ENCODE assay signal across 14 cellular contexts in genomic region chr17:9150407-9151090, GRCh38.
DNase-seq lines count a peak whose midpoint lies in the region; ATAC-seq and TF ChIP-seq lines count a peak whose summit lies in the region.
"Had no signal": no experiment of that assay in that cellular context is flagged by ENCODE, and none has a peak within 500 bp of the region (broad histone marks: within the 10 kb centered on the region; RNA-seq: fewer than 3 reads in every experiment).

No MANE protein-coding gene starts in this region.

- H3K4me1 Mint-ChIP-seq in endodermal cell, result peaks cover 54% of the 10 kb centered on the region
- H3K4me1 Mint-ChIP-seq: activated B cell treated with CpG ODN at 0.5 μM for 24 hours had no signal

- H3K4me1 ChIP-seq in SJCRH30 (peaks cover 23% of the 10 kb centered on the region), endodermal cell (ENCODE audit: control insufficient read depth, insufficient read depth, low read length) (peaks cover 26% of the 10 kb centered on the region), muscle layer of duodenum (ENCODE audit: control insufficient read depth in 1 of 2, insufficient read depth in 2 of 2, low read length in 2 of 2) (peaks cover 4 to 23% of the 10 kb centered on the region in 2 donors)

- 38 to 61% methylated on average over 10 to 26 of the region's 26 CpGs for whole genome bisulfite sequencing in endodermal cell (ENCODE audit: insufficient coverage in 1 of 2, insufficient read length in 1 of 2), 2 experiments

- H3K4me3 ChIP-seq in SJCRH30 (0 out of 2 replicates have a peak overlapping the region, but pooled peaks have one; percentile 11), endodermal cell (ENCODE audit: low read length) (no peak overlapping the region), muscle layer of duodenum (ENCODE audit: low read depth in 1 of 2, low read length in 2 of 2) (peak overlapping the region in 1 of 2 donors; percentile 7)
- H3K4me3 ChIP-seq: Peyer's patch had no signal

- peak overlapping the region; percentile 95 for H3K27ac Mint-ChIP-seq in endodermal cell
- H3K27ac Mint-ChIP-seq: activated B cell treated with CpG ODN at 0.5 μM for 24 hours; activated naive CD4-positive, alpha-beta T cell treated with anti-CD3 and anti-CD28 coated beads, Interleukin-2, amount 50 U/mL, for 72 hours; CD4-positive, alpha-beta T cell had no signal

- peaks cover 8% of the 10 kb centered on the region for H3K36me3 Mint-ChIP-seq in endodermal cell (ENCODE audit: low read depth)
- H3K36me3 Mint-ChIP-seq: activated naive CD4-positive, alpha-beta T cell treated with anti-CD3 and anti-CD28 coated beads, Interleukin-2, amount 50 U/mL, for 72 hours had no signal

- TF ChIP-seq CTCF in endodermal cell (conservative IDR thresholded peaks at IDR 0.05), result no peak

- peak overlapping the region; percentile 18 for H3K4me3 Mint-ChIP-seq in endodermal cell
- H3K4me3 Mint-ChIP-seq: activated B cell treated with CpG ODN at 0.5 μM for 24 hours; CD4-positive, alpha-beta T cell had no signal

- ATAC-seq in HG03432 (IDR thresholded peaks at IDR 0.05; ENCODE audit: unreplicated experiment), result no peak
- ATAC-seq: activated naive CD4-positive, alpha-beta T cell treated with anti-CD3 and anti-CD28 coated beads, Interleukin-2, amount 50 U/mL, for 72 hours had no signal

- peaks cover 9% of the 10 kb centered on the region for H3K9me3 Mint-ChIP-seq in endodermal cell
- H3K9me3 Mint-ChIP-seq: activated naive CD4-positive, alpha-beta T cell treated with anti-CD3 and anti-CD28 coated beads, Interleukin-2, amount 50 U/mL, for 72 hours; CD4-positive, alpha-beta T cell had no signal

- H3K27me3 ChIP-seq in SJCRH30 (0 out of 2 replicates have a peak, but pooled peaks cover 4% of the 10 kb centered on the region), endodermal cell (ENCODE audit: control insufficient read depth, insufficient read depth, low read length, poor library complexity, severe bottlenecking) (no peaks in the 10 kb centered on the region), muscle layer of duodenum (ENCODE audit: low read depth, low read length) (no peaks in the 10 kb centered on the region)
- H3K27me3 ChIP-seq: Peyer's patch had no signal

- peak overlapping the region; percentile 54 for H3K9ac ChIP-seq in endodermal cell (ENCODE audit: extremely low read depth, low read length, poor library complexity, severe bottlenecking)
- H3K9ac ChIP-seq: KMS-11 had no signal

- H3K9me3 ChIP-seq in SJCRH30 (replicated peaks), result no peaks in the 10 kb centered on the region
- peaks cover 6% of the 10 kb centered on the region for H3K9me3 ChIP-seq in endodermal cell (ENCODE audit: control insufficient read depth, low read length)
- no peaks in the 10 kb centered on the region for H3K9me3 ChIP-seq in muscle layer of duodenum (ENCODE audit: control insufficient read depth in 1 of 2, low read length in 2 of 2)
- H3K9me3 ChIP-seq: Peyer's patch had no signal

- H3K27me3 Mint-ChIP-seq in endodermal cell (ENCODE audit: insufficient read depth), result peaks cover 72% of the 10 kb centered on the region

- no peaks in the 10 kb centered on the region for H3K36me3 ChIP-seq in SJCRH30
- H3K36me3 ChIP-seq in endodermal cell (ENCODE audit: control insufficient read depth, insufficient read depth, low read length), result peaks cover 8% of the 10 kb centered on the region
- no peaks in the 10 kb centered on the region for H3K36me3 ChIP-seq in muscle layer of duodenum (ENCODE audit: control insufficient read depth in 1 of 2, insufficient read depth in 2 of 2, low read length in 2 of 2)
- H3K36me3 ChIP-seq: Peyer's patch had no signal

- DNase-seq in SJCRH30 (peak; percentile 39 to 54), endodermal cell (peak; percentile 76), ureter (ENCODE audit: low spot score) (peak; percentile 59), kidney glomerular epithelial cell (lab: John Stamatoyannopoulos, UW) (no peak), GM19238 (ENCODE audit: insufficient read length, low spot score) (no peak)
- DNase-seq: activated B cell treated with CpG ODN at 0.5 μM for 24 hours; CD4-positive, alpha-beta T cell; NCI-H1436 treated with DMSO at 0.1 percent for 48 hours; NCI-H510A; Peyer's patch had no signal

- no peak overlapping the region for H3K27ac ChIP-seq in SJCRH30
- H3K27ac ChIP-seq in endodermal cell (ENCODE audit: low read depth, low read length), result peak overlapping the region; percentile 67
- peak overlapping the region; percentile 54 for H3K27ac ChIP-seq in muscle layer of duodenum (ENCODE audit: low read length)
- H3K27ac ChIP-seq: KMS-11 had no signal

Comparison
In these comparisons a context has a peak if more than half of its experiments do, and no peak if none do; other contexts are left out.
1. DNase-seq: peak in SJCRH30 (2 of 2), endodermal cell (single experiment) and ureter (single experiment); none in kidney glomerular epithelial cell (single experiment) and GM19238 (single experiment).